Comparison of ENCODE assay signal across 17 cellular contexts in the genomic region with DNA sequence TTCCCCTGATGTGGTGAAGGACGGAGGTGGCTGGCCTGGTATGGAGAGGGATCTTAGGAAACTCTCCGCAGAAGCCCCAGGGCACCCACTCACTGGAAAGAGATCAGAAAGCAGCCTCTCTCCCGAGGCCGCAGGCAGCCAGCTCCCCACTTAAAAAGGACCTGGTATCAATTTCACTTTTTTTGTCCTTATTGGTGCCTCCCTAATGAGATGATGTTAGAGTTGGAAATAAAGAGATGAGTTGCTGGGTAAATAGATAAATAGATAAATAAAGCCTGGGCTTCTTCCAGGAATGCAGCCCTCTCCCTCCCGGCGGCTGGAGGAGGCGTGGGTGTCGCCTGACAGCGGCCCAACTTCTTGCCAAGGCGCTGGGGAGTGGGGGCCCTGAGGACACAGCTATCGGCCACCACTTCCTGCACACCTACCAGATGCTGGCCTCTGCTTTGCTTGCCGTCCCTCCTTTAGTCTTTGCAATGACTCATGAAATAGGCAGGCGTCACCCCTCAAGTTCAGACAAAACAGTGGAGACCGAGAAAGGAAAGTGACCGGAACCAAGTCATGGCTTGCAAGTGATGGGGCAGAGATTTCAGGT. TPM values are rescaled to one million over a fixed set of nuclear protein-coding genes. Genes with fewer than 3 reads are reported as not detected.
DNase-seq lines count a peak whose midpoint lies in the region; ATAC-seq, FAIRE-seq and TF ChIP-seq lines count a peak whose summit lies in the region.
"Had no signal": no experiment of that assay in that cellular context is flagged by ENCODE, and none has a peak within 500 bp of the region (broad histone marks: within the 10 kb centered on the region; RNA-seq: fewer than 3 reads in every experiment).

No MANE protein-coding gene starts in this region.

- H3K4me1 ChIP-seq in ACC112 (ENCODE audit: control insufficient read depth, insufficient read depth, low read length, unreplicated experiment) (peaks cover 10% of the 10 kb centered on the region), breast epithelium (peaks cover 3 to 9% of the 10 kb centered on the region in 2 donors), keratinocyte (ENCODE audit: control insufficient read depth, extremely low read depth, insufficient read depth, low read length) (peaks cover 11% of the 10 kb centered on the region)
- H3K4me1 ChIP-seq: adrenal gland, Peyer's patch had no signal

- no peak for TF ChIP-seq POLR2A in breast epithelium (IDR thresholded peaks at IDR 0.05)

- no peaks in the 10 kb centered on the region for H4K20me1 ChIP-seq in keratinocyte (ENCODE audit: control insufficient read depth, extremely low read depth, insufficient read depth, low read length)

- H3K9me1 ChIP-seq in keratinocyte (ENCODE audit: control insufficient read depth, extremely low read depth, insufficient read depth, low read length) = no peaks in the 10 kb centered on the region

- intact Hi-C loops in breast epithelium (cut with DNase I; ENCODE audit: low total_unique reads) = no loop called here

- no peaks in the 10 kb centered on the region for H3K36me3 ChIP-seq in ACC112 (ENCODE audit: insufficient read depth, low read length)
- H3K36me3 ChIP-seq in breast epithelium = no peaks in the 10 kb centered on the region
- H3K36me3 ChIP-seq in keratinocyte (ENCODE audit: control insufficient read depth in 2 of 2, extremely low read depth in 1 of 2, insufficient read depth in 2 of 2, low read length in 2 of 2) = no peaks in the 10 kb centered on the region
- H3K36me3 ChIP-seq: adrenal gland, Peyer's patch had no signal

- peaks cover 36% of the 10 kb centered on the region for H3K4me1 Mint-ChIP-seq in HFFc6 (ENCODE audit: low read depth)

- peak overlapping the region; percentile 28 for H2AFZ ChIP-seq in ACC112 (ENCODE audit: low read length, unreplicated experiment)
- H2AFZ ChIP-seq in keratinocyte (ENCODE audit: control insufficient read depth, low read length) = no peak overlapping the region

- H3K4me3 Mint-ChIP-seq in HFFc6 = peak overlapping the region; percentile 81

- H3K79me2 ChIP-seq in ACC112 (ENCODE audit: control insufficient read depth, insufficient read depth, low read length, unreplicated experiment) (no peaks in the 10 kb centered on the region), keratinocyte (ENCODE audit: control insufficient read depth, insufficient read depth, low read length) (no peaks in the 10 kb centered on the region)

- DNase-seq in HFFc6 (peak; percentile 60), breast epithelium (ENCODE audit: low spot score in 2 of 2) (peak in 1 of 2 donors; percentile 57), keratinocyte (ENCODE audit: low read depth, low spot score) (no peak), omental fat pad (ENCODE audit: low spot score) (no peak)
- DNase-seq: activated CD4-positive, alpha-beta T cell treated with anti-CD3 and anti-CD28 coated beads for 4 hours; activated T-cell treated with anti-CD3 and anti-CD28 coated beads, Interleukin-2, amount 50 U/mL, for 1 hour; NCI-H1436; NCI-H524 treated with DMSO at 0.1 percent for 48 hours; occipital lobe had no signal

- no peak overlapping the region for H3K4me3 ChIP-seq in ACC112 (ENCODE audit: low read depth, low read length)
- peak overlapping the region in 1 of 3 donors; percentile 20 for H3K4me3 ChIP-seq in breast epithelium
- H3K4me3 ChIP-seq in keratinocyte (ENCODE audit: control insufficient read depth in 2 of 3, extremely low read depth in 1 of 3, insufficient read depth in 2 of 3, low read depth in 1 of 3, low read length in 3 of 3) = no peak overlapping the region
- H3K4me3 ChIP-seq: adrenal gland, Peyer's patch had no signal

- peaks cover 3% of the 10 kb centered on the region; the same call in 1 of the 2 replicates for H3K27me3 Mint-ChIP-seq in HFFc6 (ENCODE audit: insufficient read depth)

- no peaks in the 10 kb centered on the region for H3K9me3 ChIP-seq in breast epithelium
- no peaks in the 10 kb centered on the region for H3K9me3 ChIP-seq in keratinocyte (ENCODE audit: control insufficient read depth, low read depth, low read length)
- H3K9me3 ChIP-seq: adrenal gland, Peyer's patch had no signal

- dilution Hi-C loops in keratinocyte (cut with MboI; ENCODE audit: extremely low pct_ligation_motif_present, low sequenced_read_pairs) = no loop called here

- peak overlapping the region; percentile 35 for H3K4me2 ChIP-seq in keratinocyte (ENCODE audit: control insufficient read depth, extremely low read depth, insufficient read depth, low read depth, low read length)

- H3K27me3 ChIP-seq in ACC112 (ENCODE audit: insufficient read depth, low read length) (no peaks in the 10 kb centered on the region), breast epithelium (no peaks in the 10 kb centered on the region), keratinocyte (ENCODE audit: control insufficient read depth, extremely low read depth, insufficient read depth, low read length) (peaks cover under 1% of the 10 kb centered on the region)
- H3K27me3 ChIP-seq: adrenal gland, Peyer's patch had no signal

- TF ChIP-seq CTCF in HFFc6 (IDR thresholded peaks at IDR 0.05) = no peak
- TF ChIP-seq CTCF in breast epithelium (IDR thresholded peaks at IDR 0.05) = no peak
- no peak for TF ChIP-seq CTCF in keratinocyte (optimal IDR thresholded peaks at IDR 0.05 in 1 of 3, IDR thresholded peaks at IDR 0.05 in 1 of 3, conservative IDR thresholded peaks at IDR 0.05 in 1 of 3; ENCODE audit: extremely low read depth in 1 of 3, insufficient read depth in 2 of 3, low read length in 3 of 3)
- no peak for TF ChIP-seq CTCF in omental fat pad (IDR thresholded peaks at IDR 0.05)

- no peak overlapping the region for H3K9ac ChIP-seq in keratinocyte (ENCODE audit: control insufficient read depth, extremely low read depth, insufficient read depth, low read length)

- 0 out of 2 replicates have a peak, but pooled peaks cover under 1% of the 10 kb centered on the region for H3K36me3 Mint-ChIP-seq in HFFc6 (ENCODE audit: low read depth)

- no peak for FAIRE-seq in keratinocyte (lab: Jason Lieb, UNC)

- peak overlapping the region; percentile 90 for H3K27ac Mint-ChIP-seq in HFFc6

- ATAC-seq in HG02642 (IDR thresholded peaks at IDR 0.05; ENCODE audit: poor library complexity, unreplicated experiment) (no peak), GM21825 (IDR thresholded peaks at IDR 0.05; ENCODE audit: unreplicated experiment) (no peak), omental fat pad (ENCODE audit: low FRiP score) (no peak), HG02571 (IDR thresholded peaks at IDR 0.05; ENCODE audit: unreplicated experiment) (no peak)

- H3K27ac ChIP-seq in ACC112 (ENCODE audit: low read depth, low read length) (no peak overlapping the region), breast epithelium (peak overlapping the region; percentile 54 to 58), keratinocyte (ENCODE audit: control insufficient read depth, insufficient read depth, low read length) (no peak overlapping the region)
- H3K27ac ChIP-seq: adrenal gland, Peyer's patch had no signal

- peaks cover 1% of the 10 kb centered on the region; the same call in 1 of the 2 replicates for H3K9me3 Mint-ChIP-seq in HFFc6

RNA-seq across cellular contexts. Expression of a gene that starts 42.9 kb away (rescaled TPM):
- total RNA-seq in HFFc6 (2021; fragmentation: NEBNext Ultra II Directional; extraction: Animal tissue kit (Norgen Biotek cat#: 25700)) = not detected
- total RNA-seq in breast epithelium (not detected), omental fat pad (not detected)
- polyA plus RNA-seq in keratinocyte = not detected in 3 replicates
- not detected for polyA plus RNA-seq in keratinocyte (2011; ENCODE audit: low read depth)
- polyA plus RNA-seq in keratinocyte (2011; cell fraction: cytosol; rRNA removed) = not detected in 2 replicates
- not detected in 2 replicates for polyA plus RNA-seq in keratinocyte (2011; cell fraction: nucleus; rRNA removed)
- polyA plus RNA-seq in keratinocyte (2012; ENCODE audit: low replicate concordance) = not detected in 2 replicates
- polyA minus RNA-seq in keratinocyte = not detected in 3 replicates
- polyA minus RNA-seq in keratinocyte (2011; cell fraction: cytosol; rRNA and poly(A)+ RNA removed) = not detected
- not detected in 2 replicates for polyA minus RNA-seq in keratinocyte (2011; cell fraction: nucleus; rRNA and poly(A)+ RNA removed)
- total RNA-seq: adrenal gland; occipital lobe; Peyer's patch; T-helper 1 cell treated with Interleukin-12 subunit alpha and Interleukin-12 subunit beta and Interleukin-4 antibody, amounts not matched to agents 30 ng/mL and 1 ng/mL, for 36 hours; temporal lobe had no signal
- polyA plus RNA-seq: adrenal gland had no signal

Comparison
In these comparisons a context has a peak if more than half of its experiments do, and no peak if none do; other contexts are left out.
1. H3K27ac ChIP-seq: peak in breast epithelium (2 of 2); none in ACC112 (single experiment) and keratinocyte (single experiment).